ENCODE assay signal across 1 cellular context in the genomic region with DNA sequence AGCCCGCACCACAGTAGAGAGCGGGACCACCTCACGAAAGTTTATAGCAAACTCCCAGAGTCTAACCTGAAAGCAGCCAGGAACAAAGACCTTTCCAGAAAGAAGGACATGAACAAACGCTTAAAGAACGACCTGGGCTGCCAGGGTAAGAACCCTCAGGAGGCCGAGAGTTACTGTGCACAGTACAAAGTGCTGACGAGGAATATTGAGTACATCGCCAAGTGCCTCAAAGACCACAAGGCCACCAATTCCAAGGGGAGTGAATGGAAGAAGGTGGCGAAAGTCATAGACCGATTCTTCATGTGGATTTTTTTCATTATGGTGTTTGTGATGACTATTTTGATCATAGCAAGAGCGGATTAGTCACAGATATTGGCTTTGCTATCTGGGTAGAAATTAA.
TF ChIP-seq lines count a peak whose summit lies in the region.

No MANE protein-coding gene starts in this region.

TF ChIP-seq in GM23338, 12 proteins besides CTCF, POLR2A, EP300 and RAD21 (continued from another document):
- TF ChIP-seq EZH2 (IDR thresholded peaks at IDR 0.05; ENCODE audit: low read depth, unreplicated experiment) (no peak), POLR2AphosphoS5 (IDR thresholded peaks at IDR 0.05; ENCODE audit: low read depth) (no peak), STAT1 (IDR thresholded peaks at IDR 0.05; ENCODE audit: unreplicated experiment) (no peak), CREB1 (CRISPR knock-in tag; IDR thresholded peaks at IDR 0.05; ENCODE audit: low read depth) (no peak)
- TF ChIP-seq, protein P1, sequence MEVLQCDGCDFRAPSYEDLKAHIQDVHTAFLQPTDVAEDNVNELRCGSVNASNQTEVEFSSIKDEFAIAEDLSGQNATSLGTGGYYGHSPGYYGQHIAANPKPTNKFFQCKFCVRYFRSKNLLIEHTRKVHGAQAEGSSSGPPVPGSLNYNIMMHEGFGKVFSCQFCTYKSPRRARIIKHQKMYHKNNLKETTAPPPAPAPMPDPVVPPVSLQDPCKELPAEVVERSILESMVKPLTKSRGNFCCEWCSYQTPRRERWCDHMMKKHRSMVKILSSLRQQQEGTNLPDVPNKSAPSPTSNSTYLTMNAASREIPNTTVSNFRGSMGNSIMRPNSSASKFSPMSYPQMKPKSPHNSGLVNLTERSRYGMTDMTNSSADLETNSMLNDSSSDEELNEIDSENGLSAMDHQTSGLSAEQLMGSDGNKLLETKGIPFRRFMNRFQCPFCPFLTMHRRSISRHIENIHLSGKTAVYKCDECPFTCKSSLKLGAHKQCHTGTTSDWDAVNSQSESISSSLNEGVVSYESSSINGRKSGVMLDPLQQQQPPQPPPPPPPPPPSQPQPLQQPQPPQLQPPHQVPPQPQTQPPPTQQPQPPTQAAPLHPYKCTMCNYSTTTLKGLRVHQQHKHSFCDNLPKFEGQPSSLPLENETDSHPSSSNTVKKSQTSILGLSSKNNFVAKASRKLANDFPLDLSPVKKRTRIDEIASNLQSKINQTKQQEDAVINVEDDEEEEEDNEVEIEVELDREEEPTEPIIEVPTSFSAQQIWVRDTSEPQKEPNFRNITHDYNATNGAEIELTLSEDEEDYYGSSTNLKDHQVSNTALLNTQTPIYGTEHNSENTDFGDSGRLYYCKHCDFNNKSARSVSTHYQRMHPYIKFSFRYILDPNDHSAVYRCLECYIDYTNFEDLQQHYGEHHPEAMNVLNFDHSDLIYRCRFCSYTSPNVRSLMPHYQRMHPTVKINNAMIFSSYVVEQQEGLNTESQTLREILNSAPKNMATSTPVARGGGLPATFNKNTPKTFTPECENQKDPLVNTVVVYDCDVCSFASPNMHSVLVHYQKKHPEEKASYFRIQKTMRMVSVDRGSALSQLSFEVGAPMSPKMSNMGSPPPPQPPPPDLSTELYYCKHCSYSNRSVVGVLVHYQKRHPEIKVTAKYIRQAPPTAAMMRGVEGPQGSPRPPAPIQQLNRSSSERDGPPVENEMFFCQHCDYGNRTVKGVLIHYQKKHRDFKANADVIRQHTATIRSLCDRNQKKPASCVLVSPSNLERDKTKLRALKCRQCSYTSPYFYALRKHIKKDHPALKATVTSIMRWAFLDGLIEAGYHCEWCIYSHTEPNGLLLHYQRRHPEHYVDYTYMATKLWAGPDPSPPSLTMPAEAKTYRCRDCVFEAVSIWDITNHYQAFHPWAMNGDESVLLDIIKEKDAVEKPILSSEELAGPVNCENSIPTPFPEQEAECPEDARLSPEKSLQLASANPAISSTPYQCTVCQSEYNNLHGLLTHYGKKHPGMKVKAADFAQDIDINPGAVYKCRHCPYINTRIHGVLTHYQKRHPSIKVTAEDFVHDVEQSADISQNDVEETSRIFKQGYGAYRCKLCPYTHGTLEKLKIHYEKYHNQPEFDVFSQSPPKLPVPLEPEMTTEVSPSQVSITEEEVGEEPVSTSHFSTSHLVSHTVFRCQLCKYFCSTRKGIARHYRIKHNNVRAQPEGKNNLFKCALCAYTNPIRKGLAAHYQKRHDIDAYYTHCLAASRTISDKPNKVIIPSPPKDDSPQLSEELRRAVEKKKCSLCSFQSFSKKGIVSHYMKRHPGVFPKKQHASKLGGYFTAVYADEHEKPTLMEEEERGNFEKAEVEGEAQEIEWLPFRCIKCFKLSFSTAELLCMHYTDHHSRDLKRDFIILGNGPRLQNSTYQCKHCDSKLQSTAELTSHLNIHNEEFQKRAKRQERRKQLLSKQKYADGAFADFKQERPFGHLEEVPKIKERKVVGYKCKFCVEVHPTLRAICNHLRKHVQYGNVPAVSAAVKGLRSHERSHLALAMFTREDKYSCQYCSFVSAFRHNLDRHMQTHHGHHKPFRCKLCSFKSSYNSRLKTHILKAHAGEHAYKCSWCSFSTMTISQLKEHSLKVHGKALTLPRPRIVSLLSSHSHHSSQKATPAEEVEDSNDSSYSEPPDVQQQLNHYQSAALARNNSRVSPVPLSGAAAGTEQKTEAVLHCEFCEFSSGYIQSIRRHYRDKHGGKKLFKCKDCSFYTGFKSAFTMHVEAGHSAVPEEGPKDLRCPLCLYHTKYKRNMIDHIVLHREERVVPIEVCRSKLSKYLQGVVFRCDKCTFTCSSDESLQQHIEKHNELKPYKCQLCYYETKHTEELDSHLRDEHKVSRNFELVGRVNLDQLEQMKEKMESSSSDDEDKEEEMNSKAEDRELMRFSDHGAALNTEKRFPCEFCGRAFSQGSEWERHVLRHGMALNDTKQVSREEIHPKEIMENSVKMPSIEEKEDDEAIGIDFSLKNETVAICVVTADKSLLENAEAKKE (CRISPR knock-in tag; IDR thresholded peaks at IDR 0.05), result no peak
